In the genomic region with DNA sequence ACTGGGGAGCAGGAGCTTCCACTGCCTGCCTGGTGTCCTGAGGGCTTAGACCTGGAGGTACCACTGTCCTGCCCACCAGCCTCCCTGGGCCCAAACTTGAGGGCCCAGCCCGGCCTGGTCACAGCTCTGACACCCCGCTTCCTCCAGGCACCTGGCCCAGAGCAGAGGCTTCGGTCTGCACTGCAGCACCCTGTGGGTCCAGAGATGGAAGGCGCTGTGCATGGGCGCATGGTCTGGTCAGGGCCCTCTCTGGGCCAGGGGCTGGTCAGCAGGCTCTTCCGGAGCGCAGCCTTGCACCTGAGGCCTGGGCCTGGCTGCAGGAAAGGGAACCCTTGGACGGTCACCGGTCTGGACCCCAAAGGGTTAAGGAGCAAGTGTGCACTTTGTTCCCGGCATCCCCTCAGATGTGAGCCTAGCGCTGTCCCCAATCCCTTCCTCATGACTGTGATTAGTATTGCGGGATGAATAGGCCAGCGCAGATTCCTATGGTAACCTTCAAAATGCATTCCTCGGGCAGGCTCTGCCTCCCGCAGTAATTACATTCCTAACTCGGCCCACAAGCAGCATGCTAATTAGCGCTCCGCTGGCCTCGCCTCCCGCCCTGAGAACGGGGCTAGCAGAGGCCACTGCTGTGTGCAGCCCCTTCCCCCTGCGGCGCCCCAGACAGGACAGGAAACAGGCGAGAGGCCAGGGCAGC, we compare ENCODE assay signal across 14 cellular contexts. TPM values are rescaled to one million over a fixed set of nuclear protein-coding genes. Genes with fewer than 3 reads are reported as not detected.
DNase-seq lines count a peak whose midpoint lies in the region; FAIRE-seq and TF ChIP-seq lines count a peak whose summit lies in the region.
"Had no signal": no experiment of that assay in that cellular context is flagged by ENCODE, and none has a peak within 500 bp of the region (broad histone marks: within the 10 kb centered on the region; RNA-seq: fewer than 3 reads in every experiment).

No MANE protein-coding gene starts in this region.

- 36% methylated on average over 24 of the region's 24 CpGs for WGBS in hepatocyte (ENCODE audit: low lambda C conversion rate, missing lambda C conversion rate)

- no peaks in the 10 kb centered on the region for H3K27me3 ChIP-seq in hepatocyte

- no peaks in the 10 kb centered on the region for H4K20me1 ChIP-seq in hepatocyte (ENCODE audit: insufficient read depth, poor library complexity, severe bottlenecking)

- no peak for TF ChIP-seq CTCF in hepatocyte (IDR thresholded peaks at IDR 0.05; ENCODE audit: poor library complexity)

- no peaks in the 10 kb centered on the region for H3K9me3 ChIP-seq in hepatocyte (ENCODE audit: low read depth)

- H3K27ac ChIP-seq in angular gyrus (ENCODE audit: low read depth, low read length) (peak overlapping the region; percentile 22), hepatocyte (peak overlapping the region; percentile 42)
- H3K27ac ChIP-seq: BLaER1, epithelial cell of prostate had no signal

- H3K9me2 ChIP-seq in hepatocyte (replicated peaks; ENCODE audit: insufficient read depth), result no peaks in the 10 kb centered on the region

- H3K4me2 ChIP-seq in hepatocyte, result peak overlapping the region; percentile 39
- H3K4me2 ChIP-seq: BLaER1 had no signal

- no peak overlapping the region for H3K4me3 ChIP-seq in hepatocyte
- H3K4me3 ChIP-seq: BLaER1 had no signal

- H3K79me2 ChIP-seq in hepatocyte, result no peaks in the 10 kb centered on the region

- H3K4me1 ChIP-seq in hepatocyte (ENCODE audit: insufficient read depth), result peaks cover 10% of the 10 kb centered on the region

- FAIRE-seq in G401.6 (lab: Jason Lieb, UNC), result peak; percentile 100

- DNase-seq in hepatocyte (ENCODE audit: low spot score) (peak; percentile 75), occipital lobe (lab: John Stamatoyannopoulos, UW) (peak; percentile 18), NCI-H2171 treated with DMSO at 0.1 percent for 48 hours (lab: John Stamatoyannopoulos, UW) (no peak), DMS114 treated with DMSO at 0.1 percent for 48 hours (lab: John Stamatoyannopoulos, UW; ENCODE audit: unreplicated experiment) (no peak)
- no peak for DNase-seq in stimulated activated CD4-positive, alpha-beta T cell treated with anti-CD3 and anti-CD28 coated beads, Interleukin-15, amount 100 ng/mL, for 24 hours
- DNase-seq in activated naive CD4-positive, alpha-beta T cell treated with Interleukin-2 at 50 U/mL for 16 hours, result no peak
- DNase-seq: activated CD4-positive, CD25-positive, alpha-beta regulatory T cell; aorta; NCI-H2081 treated with DMSO at 0.1 percent for 48 hours had no signal

- H2AFZ ChIP-seq in hepatocyte, result no peak overlapping the region

- H3K36me3 ChIP-seq in hepatocyte (replicated peaks; ENCODE audit: insufficient read depth, low read depth), result no peaks in the 10 kb centered on the region
- H3K36me3 ChIP-seq: BLaER1 had no signal

RNA-seq across cellular contexts. Expression of gene PRDM16, which starts 36.3 kb away (rescaled TPM):
- total RNA-seq in hepatocyte (3.9 and 9.9 TPM in 2 replicates), occipital lobe (6.7 TPM)
- polyA plus RNA-seq in hepatocyte, result 7.7 and 8.1 TPM in 2 replicates
- total RNA-seq: M059J had no signal

Comparison
In these comparisons a context has a peak if more than half of its experiments do, and no peak if none do; other contexts are left out.
1. DNase-seq: peak in hepatocyte (single experiment) and occipital lobe (single experiment); none in NCI-H2171 treated with DMSO at 0.1 percent for 48 hours (single experiment), stimulated activated CD4-positive, alpha-beta T cell treated with anti-CD3 and anti-CD28 coated beads, Interleukin-15, amount 100 ng/mL, for 24 hours (single experiment), activated naive CD4-positive, alpha-beta T cell treated with Interleukin-2 at 50 U/mL for 16 hours (single experiment) and DMS114 treated with DMSO at 0.1 percent for 48 hours (single experiment).